In genomic region chr16:86620184-86620583, GRCh38 we compare ENCODE assay signal across 8 cellular contexts. TPM values are rescaled to one million over a fixed set of nuclear protein-coding genes. Genes with fewer than 3 reads are reported as not detected.
"Had no signal": no experiment of that assay in that cellular context is flagged by ENCODE, and none has a peak within 500 bp of the region (broad histone marks: within the 10 kb centered on the region; RNA-seq: fewer than 3 reads in every experiment).

No MANE protein-coding gene starts in this region.

- DNase-seq: GDM1, GF-D8 had no signal

- FAIRE-seq: G401.6, GM12878, GM12891, GM12892, GM18507, GM19239 had no signal

- H3K4me3 ChIP-seq: GM12878 had no signal

- ATAC-seq: GM12878 had no signal

RNA-seq across cellular contexts. Expression of gene FOXL1, which starts 41.8 kb away (rescaled TPM):
- total RNA-seq: GM12878 had no signal

RNA-seq across cellular contexts. Expression of gene FOXC2, which starts 53.6 kb away (rescaled TPM):
- total RNA-seq: GM12878 had no signal
- polyA plus RNA-seq: GM12878 had no signal
